In genomic region chr19:13834308-13834790, GRCh38 we compare ENCODE assay signal across 8 cellular contexts. TPM values are rescaled to one million over a fixed set of nuclear protein-coding genes. Genes with fewer than 3 reads are reported as not detected.
DNase-seq lines count a peak whose midpoint lies in the region; ATAC-seq and TF ChIP-seq lines count a peak whose summit lies in the region.

No MANE protein-coding gene starts in this region.

- peaks cover 41 to 57% (median 52%) of the 10 kb centered on the region in 3 donors for H3K4me1 Mint-ChIP-seq in T-cell

- DNase-seq in H7 (peak; percentile 44), T-cell (peak in 3 of 34 experiments; percentile 11 to 33 (median 20)), esophagus squamous epithelium (lab: John Stamatoyannopoulos, UW) (no peak), sigmoid colon (peak; percentile 61), NCI-H1436 (lab: John Stamatoyannopoulos, UW) (no peak)

- no peak for TF ChIP-seq EP300 in sigmoid colon (IDR thresholded peaks at IDR 0.05)

- peak overlapping the region; percentile 77 to 84 (median 84) for H3K4me3 Mint-ChIP-seq in T-cell

- peak overlapping the region; percentile 86 to 88 for H3K27ac Mint-ChIP-seq in T-cell

- peak overlapping the region; percentile 71 to 99 (median 94) for H3K27ac ChIP-seq in esophagus squamous epithelium
- peak overlapping the region; percentile 96 to 100 (median 99) for H3K27ac ChIP-seq in sigmoid colon

- H3K36me3 Mint-ChIP-seq in T-cell: peaks cover 11% of the 10 kb centered on the region

- no peak for TF ChIP-seq POLR2A in esophagus squamous epithelium (IDR thresholded peaks at IDR 0.05)
- TF ChIP-seq POLR2A in sigmoid colon (IDR thresholded peaks at IDR 0.05): no peak

- H3K27me3 Mint-ChIP-seq in T-cell: no peaks in the 10 kb centered on the region

- TF ChIP-seq CTCF in esophagus squamous epithelium (IDR thresholded peaks at IDR 0.05): no peak
- TF ChIP-seq CTCF in sigmoid colon (IDR thresholded peaks at IDR 0.05): no peak

- CTCF ChIA-PET in T-cell (lab: Charles Lee): interaction anchor here in 1 of 2 donors (0.7 kb wide), 1 partner anchor 12 kb away, joined by 3 read pairs; no protein-coding TSS in a partner anchor

- POLR2A ChIA-PET in T-cell (lab: Charles Lee): interaction anchor here in 1 of 2 donors (0.5 kb wide), 1 partner anchor 197 kb away, joined by 5 read pairs; the partner anchor contains the start of gene IL27RA

- H3K36me3 ChIP-seq in H7 (replicated peaks; ENCODE audit: control insufficient read depth, insufficient read depth, low read length): peaks cover 3% of the 10 kb centered on the region
- H3K36me3 ChIP-seq in esophagus squamous epithelium: peaks cover 12 to 66% (median 16%) of the 10 kb centered on the region in 3 donors
- peaks cover 4 to 30% (median 17%) of the 10 kb centered on the region in 4 donors for H3K36me3 ChIP-seq in sigmoid colon

- intact Hi-C loops in esophagus squamous epithelium (cut with DNase I) (no loop called here), sigmoid colon (cut with DNase I) (no loop called here)

- H3K9me3 ChIP-seq in esophagus squamous epithelium (no peaks in the 10 kb centered on the region), sigmoid colon (no peaks in the 10 kb centered on the region)

- H3K4me3 ChIP-seq in H7 (ENCODE audit: insufficient read depth, low read depth, low read length) (no peak overlapping the region), esophagus squamous epithelium (peak overlapping the region in 1 of 4 donors; percentile 18), sigmoid colon (no peak overlapping the region)

- 41 to 49% methylated on average over 3 to 8 of the region's 9 CpGs for WGBS in esophagus squamous epithelium, 2 donors
- WGBS in sigmoid colon, 2 donors: 52 to 73% methylated on average over 9 of the region's 9 CpGs

- H3K9me3 Mint-ChIP-seq in T-cell: no peaks in the 10 kb centered on the region

- ATAC-seq in T-cell (replicated peaks in 1 of 4) (no peak), HG03175 (IDR thresholded peaks at IDR 0.05; ENCODE audit: unreplicated experiment) (no peak), GM18502 (IDR thresholded peaks at IDR 0.05; ENCODE audit: poor library complexity, unreplicated experiment) (no peak), HG03108 (IDR thresholded peaks at IDR 0.05; ENCODE audit: unreplicated experiment) (no peak)

- H3K4me1 ChIP-seq in esophagus squamous epithelium: peaks cover 50 to 73% (median 63%) of the 10 kb centered on the region in 3 donors
- H3K4me1 ChIP-seq in sigmoid colon: peaks cover 0 to 66% (median 62%) of the 10 kb centered on the region in 4 donors

- H3K27me3 ChIP-seq in H7 (ENCODE audit: control insufficient read depth, insufficient read depth, low read length): no peaks in the 10 kb centered on the region
- no peaks in the 10 kb centered on the region for H3K27me3 ChIP-seq in esophagus squamous epithelium
- H3K27me3 ChIP-seq in sigmoid colon: no peaks in the 10 kb centered on the region

RNA-seq across cellular contexts. Expression of gene ZSWIM4, which starts 39.1 kb away (rescaled TPM):
- 18.3 and 21.5 TPM in 2 replicates for total RNA-seq in H7 (2014; rRNA removed; shearing (Covaris generic))
- total RNA-seq in T-cell: 1 to 10 TPM; 5.4 to 9.8 (median 9.0) TPM
- 10 to 100 TPM in 3 of 4 donors, 1 to 10 TPM in 1; 7.2 to 41.4 (median 16.9) TPM for total RNA-seq in esophagus squamous epithelium
- total RNA-seq in sigmoid colon: 1 to 10 TPM; 2.3 to 4.4 (median 3.3) TPM
- polyA plus RNA-seq in sigmoid colon: 1 to 10 TPM in 2 of 3 donors, under 1 TPM in 1; 0.60 to 3.3 (median 1.4) TPM

RNA-seq across cellular contexts. Expression of gene NANOS3, which starts 42.6 kb away (rescaled TPM):
- not detected in 2 replicates for total RNA-seq in H7 (2014; rRNA removed; shearing (Covaris generic))
- total RNA-seq in T-cell (1 to 10 TPM in 3 of 5 donors, under 1 TPM in 1, not detected in 1; 0.85 to 2.3 (median 1.5) TPM), esophagus squamous epithelium (not detected), sigmoid colon (not detected)
- under 1 TPM in 1 of 3 donors, not detected in 2; 0.16 TPM for polyA plus RNA-seq in sigmoid colon

Comparison
In these comparisons a context has a peak if more than half of its experiments do, and no peak if none do; other contexts are left out.
1. DNase-seq: peak in H7 (single experiment) and sigmoid colon (single experiment); none in esophagus squamous epithelium (single experiment) and NCI-H1436 (single experiment).